27 cellular contexts compared by ENCODE assay signal in genomic region chr2:118878531-118879149, GRCh38. TPM values are rescaled to one million over a fixed set of nuclear protein-coding genes. Genes with fewer than 3 reads are reported as not detected.
A peak's percentile ranks its signal among the peaks of the same experiment; 100 is the strongest.
DNase-seq lines count a peak whose midpoint lies in the region; ATAC-seq, FAIRE-seq and TF ChIP-seq lines count a peak whose summit lies in the region.
"Had no signal": no experiment of that assay in that cellular context is flagged by ENCODE, and none has a peak within 500 bp of the region (broad histone marks: within the 10 kb centered on the region; RNA-seq: fewer than 3 reads in every experiment).

No MANE protein-coding gene starts in this region.

- peaks cover 14% of the 10 kb centered on the region for H3K4me1 ChIP-seq in keratinocyte (ENCODE audit: control insufficient read depth, extremely low read depth, insufficient read depth, low read length)

- H4K20me1 ChIP-seq in keratinocyte (ENCODE audit: control insufficient read depth, extremely low read depth, insufficient read depth, low read length), result peaks cover 3% of the 10 kb centered on the region
- H4K20me1 ChIP-seq: BLaER1 had no signal

- H3K4me3 ChIP-seq in keratinocyte (ENCODE audit: control insufficient read depth in 2 of 3, extremely low read depth in 1 of 3, insufficient read depth in 2 of 3, low read depth in 1 of 3, low read length in 3 of 3), result no peak overlapping the region
- H3K4me3 ChIP-seq: BLaER1, lung, mucosa of descending colon, transverse colon had no signal

- H3K27me3 ChIP-seq in keratinocyte (ENCODE audit: control insufficient read depth, extremely low read depth, insufficient read depth, low read length), result peaks cover 20% of the 10 kb centered on the region
- H3K27me3 ChIP-seq: BLaER1 had no signal

- H3K27ac ChIP-seq in keratinocyte (ENCODE audit: control insufficient read depth, insufficient read depth, low read length), result no peak overlapping the region
- H3K27ac ChIP-seq: BLaER1, transverse colon had no signal

- H3K9ac ChIP-seq in keratinocyte (ENCODE audit: control insufficient read depth, extremely low read depth, insufficient read depth, low read length), result no peak overlapping the region
- H3K9ac ChIP-seq: BLaER1 had no signal

- no peak overlapping the region for H3K4me2 ChIP-seq in keratinocyte (ENCODE audit: control insufficient read depth, extremely low read depth, insufficient read depth, low read depth, low read length)
- H3K4me2 ChIP-seq: BLaER1 had no signal

- ATAC-seq in GM18511 (IDR thresholded peaks at IDR 0.05; ENCODE audit: unreplicated experiment) (no peak), HG02981 (IDR thresholded peaks at IDR 0.05; ENCODE audit: unreplicated experiment) (no peak)
- ATAC-seq: activated CD4-positive, CD25-positive, alpha-beta regulatory T cell treated with anti-CD3 and anti-CD28 coated beads, Interleukin-2, amount 50 U/mL, for 24 hours; mucosa of descending colon; natural killer cell treated with Interleukin-12 subunit alpha and Interleukin-12 subunit beta and Interleukin-15 and Interleukin-18, amount 100 ng/mL, for 72 hours had no signal

- no peaks in the 10 kb centered on the region for H3K79me2 ChIP-seq in keratinocyte (ENCODE audit: control insufficient read depth, insufficient read depth, low read length)

- H3K9me3 ChIP-seq in keratinocyte (ENCODE audit: control insufficient read depth, low read depth, low read length), result no peaks in the 10 kb centered on the region
- H3K9me3 ChIP-seq: BLaER1, mucosa of descending colon, transverse colon had no signal

- FAIRE-seq in keratinocyte (lab: Jason Lieb, UNC), result peak; percentile 62
- FAIRE-seq: kidney, small intestine had no signal

- dilution Hi-C loops in keratinocyte (cut with MboI; ENCODE audit: extremely low pct_ligation_motif_present, low sequenced_read_pairs), result no loop called here

- no peak overlapping the region for H2AFZ ChIP-seq in keratinocyte (ENCODE audit: control insufficient read depth, low read length)

- H3K9me1 ChIP-seq in keratinocyte (ENCODE audit: control insufficient read depth, extremely low read depth, insufficient read depth, low read length), result no peaks in the 10 kb centered on the region

- DNase-seq in A172 (ENCODE audit: low spot score), result peak; percentile 74
- peak; percentile 21 for DNase-seq in M059J (ENCODE audit: low read depth)
- peak; percentile 8 for DNase-seq in RPMI7951 (ENCODE audit: low read depth)
- peak; percentile 28 for DNase-seq in keratinocyte (ENCODE audit: low read depth, low spot score)
- no peak for DNase-seq in UCSD-AML1 (lab: John Stamatoyannopoulos, UW; ENCODE audit: unreplicated experiment)
- DNase-seq in activated CD8-positive, alpha-beta memory T cell treated with anti-CD3 and anti-CD28 coated beads, Interleukin-2, amount 50 U/mL, for 4 hours, result no peak
- DNase-seq: activated effector memory CD4-positive, alpha-beta T cell treated with anti-CD3 and anti-CD28 coated beads, Interleukin-2, amount 50 U/mL, for 16 hours; activated naive CD8-positive, alpha-beta T cell treated with anti-CD3 and anti-CD28 coated beads, Interleukin-2, amount 10 ng/mL, durations not matched to agents 7 days and 5 days; activated T-cell treated with anti-CD3 and anti-CD28 coated beads, Interleukin-2, amount 50 U/mL, for 1 hour; COR-L47; GDM1; H7; kidney; mucosa of descending colon; NCI-H1436; NCI-H446 treated with DMSO at 0.1 percent for 48 hours; NCI-H82; small intestine; T-helper 1 cell; transverse colon had no signal

- H3K36me3 ChIP-seq in keratinocyte (ENCODE audit: control insufficient read depth in 2 of 2, extremely low read depth in 1 of 2, insufficient read depth in 2 of 2, low read length in 2 of 2), result no peaks in the 10 kb centered on the region
- H3K36me3 ChIP-seq: BLaER1, transverse colon had no signal

- no peak for TF ChIP-seq CTCF in keratinocyte (optimal IDR thresholded peaks at IDR 0.05 in 1 of 3, IDR thresholded peaks at IDR 0.05 in 1 of 3, conservative IDR thresholded peaks at IDR 0.05 in 1 of 3; ENCODE audit: extremely low read depth in 1 of 3, insufficient read depth in 2 of 3, low read length in 3 of 3)

RNA-seq across cellular contexts. Expression of gene EN1, which starts 31.2 kb away (rescaled TPM):
- total RNA-seq in A172 (2014; rRNA removed; shearing (Covaris generic)), result 1.0 and 2.0 TPM in 2 replicates
- total RNA-seq in M059J (2014; rRNA removed; shearing (Covaris generic)), result 0.07 and 0.27 TPM in 2 replicates
- not detected in 2 replicates for total RNA-seq in RPMI7951 (2014; rRNA removed; shearing (Covaris generic))
- polyA plus RNA-seq in keratinocyte, result 0.05 to 0.24 TPM (median 0.08 TPM) in 3 replicates
- 1.2 TPM for polyA plus RNA-seq in keratinocyte (2011; ENCODE audit: low read depth)
- 0.05 and 0.22 TPM in 2 replicates for polyA plus RNA-seq in keratinocyte (2011; cell fraction: cytosol; rRNA removed)
- 0.15 and 0.28 TPM in 2 replicates for polyA plus RNA-seq in keratinocyte (2011; cell fraction: nucleus; rRNA removed)
- 0.68 and 1.5 TPM in 2 replicates for polyA plus RNA-seq in keratinocyte (2012; ENCODE audit: low replicate concordance)
- polyA minus RNA-seq in keratinocyte, result 1.0 TPM in 1 of 3 replicates, not detected in the others
- not detected for polyA minus RNA-seq in keratinocyte (2011; cell fraction: cytosol; rRNA and poly(A)+ RNA removed)
- polyA minus RNA-seq in keratinocyte (2011; cell fraction: nucleus; rRNA and poly(A)+ RNA removed), result not detected in 2 replicates
- total RNA-seq: activated naive CD8-positive, alpha-beta T cell treated with anti-CD3 and anti-CD28 coated beads, Interleukin-2, amount 10 ng/mL, durations not matched to agents 7 days and 5 days; dermis microvascular lymphatic vessel endothelial cell; H7; lung; mucosa of descending colon; natural killer cell treated with Interleukin-12 subunit alpha and Interleukin-12 subunit beta and Interleukin-15 and Interleukin-18, amount 100 ng/mL, for 72 hours; transverse colon had no signal
- polyA plus RNA-seq: lung, small intestine had no signal

Comparison
In these comparisons a context has a peak if more than half of its experiments do, and no peak if none do; other contexts are left out.
1. DNase-seq: peak in A172 (single experiment), M059J (single experiment), RPMI7951 (single experiment) and keratinocyte (single experiment); none in UCSD-AML1 (single experiment) and activated CD8-positive, alpha-beta memory T cell treated with anti-CD3 and anti-CD28 coated beads, Interleukin-2, amount 50 U/mL, for 4 hours (single experiment).